In genomic region chr2:33412920-33413319, GRCh38 we compare ENCODE assay signal across 9 cellular contexts.
DNase-seq lines count a peak whose midpoint lies in the region; ATAC-seq, FAIRE-seq and TF ChIP-seq lines count a peak whose summit lies in the region.
"Had no signal": no experiment of that assay in that cellular context is flagged by ENCODE, and none has a peak within 500 bp of the region (broad histone marks: within the 10 kb centered on the region; RNA-seq: fewer than 3 reads in every experiment).

No MANE protein-coding gene starts in this region.

- no peaks in the 10 kb centered on the region for H3K9me1 ChIP-seq in keratinocyte (ENCODE audit: control insufficient read depth, extremely low read depth, insufficient read depth, low read length)

- TF ChIP-seq CTCF in keratinocyte (optimal IDR thresholded peaks at IDR 0.05 in 1 of 3, IDR thresholded peaks at IDR 0.05 in 1 of 3, conservative IDR thresholded peaks at IDR 0.05 in 1 of 3; ENCODE audit: extremely low read depth in 1 of 3, insufficient read depth in 2 of 3, low read length in 3 of 3): peak; percentile 12 to 47 (median 19)

- H3K27me3 ChIP-seq in adipocyte (replicated peaks; ENCODE audit: control insufficient read depth, insufficient read depth, low read length) (no peaks in the 10 kb centered on the region), keratinocyte (ENCODE audit: control insufficient read depth, extremely low read depth, insufficient read depth, low read length) (no peaks in the 10 kb centered on the region)
- H3K27me3 ChIP-seq: SJCRH30 had no signal

- H3K79me2 ChIP-seq in keratinocyte (ENCODE audit: control insufficient read depth, insufficient read depth, low read length): no peaks in the 10 kb centered on the region

- POLR2A ChIA-PET in HEK293T (lab: Yijun Ruan, JAX): no interaction called here

- dilution Hi-C loops in keratinocyte (cut with MboI; ENCODE audit: extremely low pct_ligation_motif_present, low sequenced_read_pairs): no loop called here

- H3K4me2 ChIP-seq in keratinocyte (ENCODE audit: control insufficient read depth, extremely low read depth, insufficient read depth, low read depth, low read length): no peak overlapping the region

- ATAC-seq in HG03571 (IDR thresholded peaks at IDR 0.05; ENCODE audit: unreplicated experiment): no peak
- ATAC-seq in GM21528 (IDR thresholded peaks at IDR 0.05; ENCODE audit: low FRiP score, unreplicated experiment): no peak
- no peak for ATAC-seq in GM21825 (IDR thresholded peaks at IDR 0.05; ENCODE audit: unreplicated experiment)

- peak; percentile 53 for DNase-seq in AG20443 (ENCODE audit: low spot score)
- DNase-seq in HEK293T (ENCODE audit: extremely low spot score): peak; percentile 19
- DNase-seq in adipocyte (ENCODE audit: low read depth): peak; percentile 77
- no peak for DNase-seq in keratinocyte (ENCODE audit: low read depth, low spot score)
- DNase-seq in NCI-H748 treated with DMSO at 0.1 percent for 48 hours (lab: John Stamatoyannopoulos, UW): no peak

- no peak for FAIRE-seq in keratinocyte (lab: Jason Lieb, UNC)

- no peaks in the 10 kb centered on the region for H3K4me1 ChIP-seq in adipocyte (ENCODE audit: control insufficient read depth, insufficient read depth, low read length)
- peaks cover 8% of the 10 kb centered on the region for H3K4me1 ChIP-seq in keratinocyte (ENCODE audit: control insufficient read depth, extremely low read depth, insufficient read depth, low read length)

- no peak overlapping the region for H2AFZ ChIP-seq in keratinocyte (ENCODE audit: control insufficient read depth, low read length)

- CTCF ChIA-PET in HEK293T (lab: Yijun Ruan, JAX): interaction anchor here (0.7 to 1.4 kb wide), 3 partner anchors 28 to 170 kb away, joined by 3 to 6 read pairs (median 5); no protein-coding TSS in a partner anchor

- H4K20me1 ChIP-seq in keratinocyte (ENCODE audit: control insufficient read depth, extremely low read depth, insufficient read depth, low read length): no peaks in the 10 kb centered on the region

- H3K27ac ChIP-seq in keratinocyte (ENCODE audit: control insufficient read depth, insufficient read depth, low read length): no peak overlapping the region

- H3K36me3 ChIP-seq in adipocyte (ENCODE audit: control insufficient read depth, insufficient read depth, low read length, severe bottlenecking) (no peaks in the 10 kb centered on the region), keratinocyte (ENCODE audit: control insufficient read depth in 2 of 2, extremely low read depth in 1 of 2, insufficient read depth in 2 of 2, low read length in 2 of 2) (no peaks in the 10 kb centered on the region)
- H3K36me3 ChIP-seq: SJCRH30 had no signal

- H3K4me3 ChIP-seq in adipocyte (ENCODE audit: low read length) (no peak overlapping the region), keratinocyte (ENCODE audit: control insufficient read depth in 2 of 3, extremely low read depth in 1 of 3, insufficient read depth in 2 of 3, low read depth in 1 of 3, low read length in 3 of 3) (no peak overlapping the region)
- H3K4me3 ChIP-seq: SJCRH30 had no signal

- H3K9me3 ChIP-seq in adipocyte (ENCODE audit: control insufficient read depth, low read length) (peaks cover 6% of the 10 kb centered on the region), keratinocyte (ENCODE audit: control insufficient read depth, low read depth, low read length) (no peaks in the 10 kb centered on the region)

- H3K9ac ChIP-seq in adipocyte (ENCODE audit: low read length) (no peak overlapping the region), keratinocyte (ENCODE audit: control insufficient read depth, extremely low read depth, insufficient read depth, low read length) (no peak overlapping the region)

TF ChIP-seq in HEK293T, 16 proteins besides CTCF, POLR2A, EP300 and RAD21:
- TF ChIP-seq SP1 (IDR thresholded peaks at IDR 0.05): no peak
- TF ChIP-seq ARNT (IDR thresholded peaks at IDR 0.05): no peak
- TF ChIP-seq FOXK2 (IDR thresholded peaks at IDR 0.05): no peak
- no peak for TF ChIP-seq ELF4 (IDR thresholded peaks at IDR 0.05)
- TF ChIP-seq LEF1 (IDR thresholded peaks at IDR 0.05; ENCODE audit: borderline replicate concordance): no peak
- TF ChIP-seq SUZ12 (IDR thresholded peaks at IDR 0.05): no peak
- TF ChIP-seq ZNF384 (IDR thresholded peaks at IDR 0.05): no peak
- TF ChIP-seq CTBP1 (IDR thresholded peaks at IDR 0.05; ENCODE audit: borderline replicate concordance): no peak

Comparison
In these comparisons a context has a peak if more than half of its experiments do, and no peak if none do; other contexts are left out.
1. DNase-seq: peak in AG20443 (single experiment), HEK293T (single experiment) and adipocyte (single experiment); none in keratinocyte (single experiment) and NCI-H748 treated with DMSO at 0.1 percent for 48 hours (single experiment).